Comparison of ENCODE assay signal across 15 cellular contexts in genomic region chr11:71571101-71571850, GRCh38. TPM values are rescaled to one million over a fixed set of nuclear protein-coding genes. Genes with fewer than 3 reads are reported as not detected.
"Had no signal": no experiment of that assay in that cellular context is flagged by ENCODE, and none has a peak within 500 bp of the region (broad histone marks: within the 10 kb centered on the region; RNA-seq: fewer than 3 reads in every experiment).

No MANE protein-coding gene starts in this region.

RNA-seq across cellular contexts. Expression of gene KRTAP5-10, which starts 5.9 kb away (rescaled TPM):
- total RNA-seq: activated CD4-positive, alpha-beta memory T cell treated with anti-CD3 and anti-CD28 coated beads for 36 hours; activated CD4-positive, alpha-beta T cell treated with anti-CD3 and anti-CD28 coated beads for 36 hours; activated CD4-positive, alpha-beta T cell treated with anti-CD3 and anti-CD28 coated beads, Interleukin-2, amount 10 ng/mL, durations not matched to agents 24 days and 14 days; activated CD4-positive, alpha-beta T cell treated with anti-CD3 and anti-CD28 coated beads, Interleukin-2, amount 10 ng/mL, durations not matched to agents 7 days and 5 days; activated CD8-positive, alpha-beta memory T cell treated with anti-CD3 and anti-CD28 coated beads for 36 hours; activated CD8-positive, alpha-beta memory T cell treated with anti-CD3 and anti-CD28 coated beads, Interleukin-2, amount 10 ng/mL, durations not matched to agents 7 days and 5 days; activated CD8-positive, alpha-beta T cell treated with anti-CD3 and anti-CD28 coated beads for 36 hours; activated CD8-positive, alpha-beta T cell treated with anti-CD3 and anti-CD28 coated beads, Interleukin-2, amount 10 ng/mL, durations not matched to agents 7 days and 5 days; T-cell; T-helper 1 cell treated with Interleukin-12 subunit alpha and Interleukin-12 subunit beta and Interleukin-4 antibody, amounts not matched to agents 30 ng/mL and 1 ng/mL, for 36 hours; T-helper 17 cell; T-helper 2 cell treated with Interferon-gamma antibody and Interleukin-4, amounts not matched to agents 100 ng/mL and 5 ng/mL, for 36 hours; WTC11 had no signal

RNA-seq across cellular contexts. Expression of gene KRTAP5-11, which starts 11.4 kb away (rescaled TPM):
- total RNA-seq: activated B cell treated with CpG ODN at 0.5 μM for 24 hours; activated CD4-positive, alpha-beta memory T cell treated with anti-CD3 and anti-CD28 coated beads for 36 hours; activated CD4-positive, alpha-beta memory T cell treated with anti-CD3 and anti-CD28 coated beads, Interleukin-2, amount 10 ng/mL, durations not matched to agents 7 days and 5 days; activated CD4-positive, alpha-beta T cell treated with anti-CD3 and anti-CD28 coated beads for 36 hours; activated CD4-positive, alpha-beta T cell treated with anti-CD3 and anti-CD28 coated beads, Interleukin-2, amount 10 ng/mL, durations not matched to agents 24 days and 14 days; activated CD4-positive, alpha-beta T cell treated with anti-CD3 and anti-CD28 coated beads, Interleukin-2, amount 10 ng/mL, durations not matched to agents 7 days and 5 days; activated CD8-positive, alpha-beta memory T cell treated with anti-CD3 and anti-CD28 coated beads for 36 hours; activated CD8-positive, alpha-beta memory T cell treated with anti-CD3 and anti-CD28 coated beads, Interleukin-2, amount 10 ng/mL, durations not matched to agents 7 days and 5 days; activated CD8-positive, alpha-beta T cell treated with anti-CD3 and anti-CD28 coated beads for 36 hours; activated CD8-positive, alpha-beta T cell treated with anti-CD3 and anti-CD28 coated beads, Interleukin-2, amount 10 ng/mL, durations not matched to agents 7 days and 5 days; T-cell; T-helper 1 cell treated with Interleukin-12 subunit alpha and Interleukin-12 subunit beta and Interleukin-4 antibody, amounts not matched to agents 30 ng/mL and 1 ng/mL, for 36 hours; T-helper 17 cell; T-helper 2 cell treated with Interferon-gamma antibody and Interleukin-4, amounts not matched to agents 100 ng/mL and 5 ng/mL, for 36 hours; WTC11 had no signal

RNA-seq across cellular contexts. Expression of gene KRTAP5-9, which starts 23.1 kb away (rescaled TPM):
- total RNA-seq: activated CD4-positive, alpha-beta memory T cell treated with anti-CD3 and anti-CD28 coated beads, Interleukin-2, amount 10 ng/mL, durations not matched to agents 7 days and 5 days; activated CD4-positive, alpha-beta T cell treated with anti-CD3 and anti-CD28 coated beads, Interleukin-2, amount 10 ng/mL, durations not matched to agents 24 days and 14 days; activated CD8-positive, alpha-beta memory T cell treated with anti-CD3 and anti-CD28 coated beads for 36 hours; activated CD8-positive, alpha-beta memory T cell treated with anti-CD3 and anti-CD28 coated beads, Interleukin-2, amount 10 ng/mL, durations not matched to agents 7 days and 5 days; activated CD8-positive, alpha-beta T cell treated with anti-CD3 and anti-CD28 coated beads for 36 hours; activated CD8-positive, alpha-beta T cell treated with anti-CD3 and anti-CD28 coated beads, Interleukin-2, amount 10 ng/mL, durations not matched to agents 7 days and 5 days; T-helper 1 cell treated with Interleukin-12 subunit alpha and Interleukin-12 subunit beta and Interleukin-4 antibody, amounts not matched to agents 30 ng/mL and 1 ng/mL, for 36 hours; T-helper 17 cell; WTC11 had no signal

RNA-seq across cellular contexts. Expression of gene KRTAP5-8, which starts 33.5 kb away (rescaled TPM):
- total RNA-seq: activated CD4-positive, alpha-beta memory T cell treated with anti-CD3 and anti-CD28 coated beads for 36 hours; activated CD4-positive, alpha-beta memory T cell treated with anti-CD3 and anti-CD28 coated beads, Interleukin-2, amount 10 ng/mL, durations not matched to agents 7 days and 5 days; activated CD4-positive, alpha-beta T cell treated with anti-CD3 and anti-CD28 coated beads for 36 hours; activated CD4-positive, alpha-beta T cell treated with anti-CD3 and anti-CD28 coated beads, Interleukin-2, amount 10 ng/mL, durations not matched to agents 24 days and 14 days; activated CD8-positive, alpha-beta memory T cell treated with anti-CD3 and anti-CD28 coated beads for 36 hours; activated CD8-positive, alpha-beta memory T cell treated with anti-CD3 and anti-CD28 coated beads, Interleukin-2, amount 10 ng/mL, durations not matched to agents 7 days and 5 days; activated CD8-positive, alpha-beta T cell treated with anti-CD3 and anti-CD28 coated beads for 36 hours; T-cell; T-helper 2 cell treated with Interferon-gamma antibody and Interleukin-4, amounts not matched to agents 100 ng/mL and 5 ng/mL, for 36 hours; WTC11 had no signal

RNA-seq across cellular contexts. Expression of gene KRTAP5-7, which starts 44.2 kb away (rescaled TPM):
- total RNA-seq: activated CD4-positive, alpha-beta memory T cell treated with anti-CD3 and anti-CD28 coated beads for 36 hours; activated CD4-positive, alpha-beta memory T cell treated with anti-CD3 and anti-CD28 coated beads, Interleukin-2, amount 10 ng/mL, durations not matched to agents 7 days and 5 days; activated CD4-positive, alpha-beta T cell treated with anti-CD3 and anti-CD28 coated beads, Interleukin-2, amount 10 ng/mL, durations not matched to agents 24 days and 14 days; activated CD8-positive, alpha-beta memory T cell treated with anti-CD3 and anti-CD28 coated beads for 36 hours; activated CD8-positive, alpha-beta memory T cell treated with anti-CD3 and anti-CD28 coated beads, Interleukin-2, amount 10 ng/mL, durations not matched to agents 7 days and 5 days; activated CD8-positive, alpha-beta T cell treated with anti-CD3 and anti-CD28 coated beads for 36 hours; activated CD8-positive, alpha-beta T cell treated with anti-CD3 and anti-CD28 coated beads, Interleukin-2, amount 10 ng/mL, durations not matched to agents 7 days and 5 days; T-cell; T-helper 17 cell had no signal
